In genomic region chr11:7520011-7520942, GRCh38 we compare ENCODE assay signal across 11 cellular contexts. TPM values are rescaled to one million over a fixed set of nuclear protein-coding genes. Genes with fewer than 3 reads are reported as not detected.
DNase-seq lines count a peak whose midpoint lies in the region; ATAC-seq and TF ChIP-seq lines count a peak whose summit lies in the region.
"Had no signal": no experiment of that assay in that cellular context is flagged by ENCODE, and none has a peak within 500 bp of the region (broad histone marks: within the 10 kb centered on the region; RNA-seq: fewer than 3 reads in every experiment).

No MANE protein-coding gene starts in this region.

- ATAC-seq in GM19324 (IDR thresholded peaks at IDR 0.05; ENCODE audit: low FRiP score, unreplicated experiment) (peak; percentile 36), HG03060 (IDR thresholded peaks at IDR 0.05; ENCODE audit: low read depth, unreplicated experiment) (peak; percentile 32)

- H3K9me3 ChIP-seq in DOHH2 (ENCODE audit: control insufficient read depth, insufficient read depth, low read length) = no peaks in the 10 kb centered on the region
- no peaks in the 10 kb centered on the region for H3K9me3 ChIP-seq in adrenal gland (replicated peaks in 1 of 3)

- peak overlapping the region; percentile 72 for H3K4me2 ChIP-seq in DOHH2 (ENCODE audit: low read length)

- H3K36me3 ChIP-seq in DOHH2 (ENCODE audit: control insufficient read depth, low read length) (peaks cover 4% of the 10 kb centered on the region), adrenal gland (replicated peaks in 1 of 2) (no peaks in the 10 kb centered on the region)
- H3K36me3 ChIP-seq: WERI-Rb-1 had no signal

- DNase-seq in adrenal gland (peak in 1 of 7 donors; percentile 38), NCI-H774 (lab: John Stamatoyannopoulos, UW) (no peak), NCI-H82 treated with DMSO at 0.1 percent for 48 hours (lab: John Stamatoyannopoulos, UW; ENCODE audit: unreplicated experiment) (no peak), UCSD-AML1 (lab: John Stamatoyannopoulos, UW; ENCODE audit: unreplicated experiment) (no peak)
- no peak for DNase-seq in stimulated activated CD4-positive, alpha-beta T cell treated with anti-CD3 and anti-CD28 coated beads, Interleukin-1b, Interleukin-23, amount 100 ng/mL, for 48 hours
- DNase-seq: KBM-7, WERI-Rb-1 had no signal

- no peak for TF ChIP-seq POLR2A in adrenal gland (IDR thresholded peaks at IDR 0.05)

- 61 to 83% (median 67%) methylated on average over 8 to 18 of the region's 18 CpGs for WGBS in adrenal gland, 4 donors

- peak overlapping the region; percentile 78 for H3K27ac ChIP-seq in DOHH2 (ENCODE audit: low read depth, low read length)
- H3K27ac ChIP-seq in adrenal gland = peak overlapping the region in 4 of 5 donors; percentile 28 to 69 (median 48)

- H3K4me1 ChIP-seq in DOHH2 (ENCODE audit: control insufficient read depth, low read length) = peaks cover 81% of the 10 kb centered on the region
- H3K4me1 ChIP-seq in adrenal gland (replicated peaks in 1 of 2) = peaks cover 9 to 41% of the 10 kb centered on the region in 2 donors

- intact Hi-C loops in adrenal gland (cut with DNase I) = no loop called here

- H3F3A ChIP-seq in DOHH2 (ENCODE audit: control insufficient read depth, insufficient read depth) = peaks cover 15% of the 10 kb centered on the region

- H3K9me2 ChIP-seq in DOHH2 (replicated peaks; ENCODE audit: control insufficient read depth, low read length) = no peaks in the 10 kb centered on the region

- peaks cover 4% of the 10 kb centered on the region for H4K20me1 ChIP-seq in DOHH2 (ENCODE audit: control insufficient read depth, insufficient read depth, low read depth, low read length)

- TF ChIP-seq CTCF in DOHH2 (IDR thresholded peaks at IDR 0.05; ENCODE audit: low read depth, low read length, poor library complexity, severe bottlenecking) = no peak
- no peak for TF ChIP-seq CTCF in adrenal gland (IDR thresholded peaks at IDR 0.05)

- H3K27me3 ChIP-seq in DOHH2 (ENCODE audit: control insufficient read depth, low read length) = no peaks in the 10 kb centered on the region
- H3K27me3 ChIP-seq in adrenal gland = no peaks in the 10 kb centered on the region

- peaks cover 89% of the 10 kb centered on the region for H3K79me2 ChIP-seq in DOHH2 (ENCODE audit: control insufficient read depth, low read length)

- H3K4me3 ChIP-seq in DOHH2 (ENCODE audit: low read length) (peak overlapping the region; percentile 59), adrenal gland (no peak overlapping the region)
- H3K4me3 ChIP-seq: lung had no signal

RNA-seq across cellular contexts. Expression of gene PPFIBP2, which starts 6.5 kb away (rescaled TPM):
- total RNA-seq in adrenal gland = 10 to 100 TPM; 11.4 to 36.5 (median 20.7) TPM
- 10 to 100 TPM; 12.8 to 35.3 (median 21.2) TPM for polyA plus RNA-seq in adrenal gland

RNA-seq across cellular contexts. Expression of gene OLFML1, which starts 35.0 kb away (rescaled TPM):
- 10 to 100 TPM in 2 of 8 donors, 1 to 10 TPM in 6; 4.0 to 12.6 (median 6.7) TPM for total RNA-seq in adrenal gland
- polyA plus RNA-seq in adrenal gland = 1 to 10 TPM; 4.8 to 8.0 (median 5.3) TPM
